Comparison of ENCODE assay signal across 22 cellular contexts in the genomic region with DNA sequence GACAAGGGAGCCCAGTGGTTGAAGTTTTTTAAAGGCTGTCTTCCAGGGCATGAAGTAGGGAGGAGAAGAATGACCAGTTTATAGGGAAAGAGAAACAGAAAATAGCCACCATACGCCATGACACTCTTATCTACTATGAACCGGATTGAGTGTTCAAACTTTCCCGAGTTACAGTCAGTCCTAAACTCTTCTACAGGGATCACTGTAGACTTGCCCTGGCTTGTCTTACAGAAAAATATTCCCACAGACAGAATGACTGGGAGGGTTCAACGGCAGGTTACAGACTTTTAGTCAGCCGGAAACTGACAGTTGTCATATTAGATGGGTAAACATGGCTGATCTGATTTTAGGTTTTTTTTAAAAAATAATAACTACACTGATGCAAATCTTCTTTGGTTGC.
"Had no signal": no experiment of that assay in that cellular context is flagged by ENCODE, and none has a peak within 500 bp of the region (broad histone marks: within the 10 kb centered on the region; RNA-seq: fewer than 3 reads in every experiment).

No MANE protein-coding gene starts in this region.

- H3K4me1 Mint-ChIP-seq: activated B cell treated with CpG ODN at 0.5 μM for 24 hours; activated naive CD8-positive, alpha-beta T cell treated with anti-CD3 and anti-CD28 coated beads, Interleukin-2, amount 50 U/mL, for 24 hours; naive thymus-derived CD4-positive, alpha-beta T cell had no signal

- H3K9ac ChIP-seq: neural progenitor cell had no signal

- H3K27ac ChIP-seq: esophagus muscularis mucosa, gastroesophageal sphincter, heart left ventricle, lower lobe of right lung, neural progenitor cell, upper lobe of left lung had no signal

- ATAC-seq: activated naive CD8-positive, alpha-beta T cell treated with anti-CD3 and anti-CD28 coated beads, Interleukin-2, amount 50 U/mL, for 24 hours; gastroesophageal sphincter; heart left ventricle; left lobe of liver; lower lobe of right lung; naive thymus-derived CD4-positive, alpha-beta T cell; sciatic nerve had no signal

- H2AFZ ChIP-seq: neural progenitor cell had no signal

- DNase-seq: activated B cell treated with CpG ODN at 0.5 μM for 24 hours; activated CD4-positive, alpha-beta memory T cell treated with anti-CD3 and anti-CD28 coated beads for 36 hours; activated CD4-positive, alpha-beta T cell treated with anti-CD3 and anti-CD28 coated beads for 4 hours; activated naive CD4-positive, alpha-beta T cell treated with anti-CD3 and anti-CD28 coated beads, Interleukin-2, amount 50 U/mL, for 16 hours; activated naive CD8-positive, alpha-beta T cell treated with anti-CD3 and anti-CD28 coated beads, Interleukin-2, amount 50 U/mL, for 24 hours; activated T-cell treated with anti-CD3 and anti-CD28 coated beads, Interleukin-2, amount 50 U/mL, for 48 hours; caudate nucleus; dermis blood vessel endothelial cell; effector CD8-positive, alpha-beta T cell; heart left ventricle; kidney; lower lobe of right lung; naive thymus-derived CD4-positive, alpha-beta T cell; stimulated activated CD4-positive, alpha-beta T cell treated with anti-CD3 and anti-CD28 coated beads, Interleukin-2, amount 100 ng/mL, for 48 hours; stimulated activated naive CD4-positive, alpha-beta T cell treated with Interleukin-2 at 50 U/mL for 16 hours; T1000; upper lobe of left lung had no signal

- H3K4me3 ChIP-seq: esophagus muscularis mucosa, gastroesophageal sphincter, heart left ventricle, lower lobe of right lung, neural progenitor cell, upper lobe of left lung had no signal

- H3K27me3 Mint-ChIP-seq: activated B cell treated with CpG ODN at 0.5 μM for 24 hours; activated CD4-positive, alpha-beta memory T cell treated with anti-CD3 and anti-CD28 coated beads for 36 hours; activated naive CD8-positive, alpha-beta T cell treated with anti-CD3 and anti-CD28 coated beads, Interleukin-2, amount 50 U/mL, for 24 hours had no signal

- H3K36me3 ChIP-seq: esophagus muscularis mucosa, gastroesophageal sphincter, heart left ventricle, lower lobe of right lung, neural progenitor cell, upper lobe of left lung had no signal

- H3K4me1 ChIP-seq: esophagus muscularis mucosa, gastroesophageal sphincter, heart left ventricle, lower lobe of right lung, upper lobe of left lung had no signal

- H3K4me2 ChIP-seq: neural progenitor cell had no signal

- H3K36me3 Mint-ChIP-seq: activated CD4-positive, alpha-beta memory T cell treated with anti-CD3 and anti-CD28 coated beads for 36 hours; neural progenitor cell had no signal

- H3K27me3 ChIP-seq: esophagus muscularis mucosa, gastroesophageal sphincter, heart left ventricle, neural progenitor cell, upper lobe of left lung had no signal

- H3K4me3 Mint-ChIP-seq: activated B cell treated with CpG ODN at 0.5 μM for 24 hours; activated CD4-positive, alpha-beta memory T cell treated with anti-CD3 and anti-CD28 coated beads for 36 hours; activated naive CD8-positive, alpha-beta T cell treated with anti-CD3 and anti-CD28 coated beads, Interleukin-2, amount 50 U/mL, for 24 hours; naive thymus-derived CD4-positive, alpha-beta T cell; neural progenitor cell had no signal

- H3K27ac Mint-ChIP-seq: activated B cell treated with CpG ODN at 0.5 μM for 24 hours; activated CD4-positive, alpha-beta memory T cell treated with anti-CD3 and anti-CD28 coated beads for 36 hours; activated naive CD8-positive, alpha-beta T cell treated with anti-CD3 and anti-CD28 coated beads, Interleukin-2, amount 50 U/mL, for 24 hours; naive thymus-derived CD4-positive, alpha-beta T cell; neural progenitor cell had no signal

- H3K9me3 Mint-ChIP-seq: activated B cell treated with CpG ODN at 0.5 μM for 24 hours had no signal

- H3K9me3 ChIP-seq: esophagus muscularis mucosa, gastroesophageal sphincter, heart left ventricle, lower lobe of right lung, upper lobe of left lung had no signal
